ENCODE assay signal across 15 cellular contexts in genomic region chr6:41600499-41601247, GRCh38. TPM values are rescaled to one million over a fixed set of nuclear protein-coding genes. Genes with fewer than 3 reads are reported as not detected.
"Had no signal": no experiment of that assay in that cellular context is flagged by ENCODE, and none has a peak within 500 bp of the region (broad histone marks: within the 10 kb centered on the region; RNA-seq: fewer than 3 reads in every experiment).

No MANE protein-coding gene starts in this region.

- H3K9me3 Mint-ChIP-seq: activated CD8-positive, alpha-beta T cell treated with anti-CD3 and anti-CD28 coated beads for 36 hours; activated naive CD4-positive, alpha-beta T cell treated with anti-CD3 and anti-CD28 coated beads, Interleukin-2, amount 50 U/mL, for 24 hours; dendritic cell treated with granulocyte-macrophage colony-stimulating factor and Interleukin-4, amounts not matched to agents 40 ng/mL and 50 ng/mL, for 4 days; effector memory CD8-positive, alpha-beta T cell had no signal

- H3K4me3 Mint-ChIP-seq: activated CD8-positive, alpha-beta T cell treated with anti-CD3 and anti-CD28 coated beads for 36 hours; activated naive CD4-positive, alpha-beta T cell treated with anti-CD3 and anti-CD28 coated beads, Interleukin-2, amount 50 U/mL, for 24 hours; dendritic cell treated with granulocyte-macrophage colony-stimulating factor and Interleukin-4, amounts not matched to agents 40 ng/mL and 50 ng/mL, for 4 days; effector memory CD8-positive, alpha-beta T cell had no signal

- H3K36me3 Mint-ChIP-seq: activated naive CD4-positive, alpha-beta T cell treated with anti-CD3 and anti-CD28 coated beads, Interleukin-2, amount 50 U/mL, for 24 hours had no signal

- H3K9me3 ChIP-seq: SK-N-SH, transverse colon had no signal

- H3K4me3 ChIP-seq: transverse colon had no signal

- H3K27ac Mint-ChIP-seq: activated CD8-positive, alpha-beta T cell treated with anti-CD3 and anti-CD28 coated beads for 36 hours; activated naive CD4-positive, alpha-beta T cell treated with anti-CD3 and anti-CD28 coated beads, Interleukin-2, amount 50 U/mL, for 24 hours; dendritic cell treated with granulocyte-macrophage colony-stimulating factor and Interleukin-4, amounts not matched to agents 40 ng/mL and 50 ng/mL, for 4 days; effector memory CD8-positive, alpha-beta T cell had no signal

- H3K27me3 Mint-ChIP-seq: activated CD8-positive, alpha-beta T cell treated with anti-CD3 and anti-CD28 coated beads for 36 hours; activated naive CD4-positive, alpha-beta T cell treated with anti-CD3 and anti-CD28 coated beads, Interleukin-2, amount 50 U/mL, for 24 hours had no signal

- DNase-seq: activated CD4-positive, alpha-beta T cell treated with anti-CD3 and anti-CD28 coated beads for 4 hours; activated CD8-positive, alpha-beta memory T cell treated with anti-CD3 and anti-CD28 coated beads, Interleukin-2, amount 50 U/mL, for 4 hours; activated CD8-positive, alpha-beta T cell treated with anti-CD3 and anti-CD28 coated beads for 36 hours; brain microvascular endothelial cell; effector memory CD8-positive, alpha-beta T cell; hippocampal formation; midbrain; nucleus accumbens; SK-N-SH; substantia nigra; T-helper 1 cell; transverse colon had no signal

- H3K27me3 ChIP-seq: brain microvascular endothelial cell, transverse colon had no signal

- H3K27ac ChIP-seq: brain microvascular endothelial cell, VCaP had no signal

- ATAC-seq: activated CD8-positive, alpha-beta T cell treated with anti-CD3 and anti-CD28 coated beads for 36 hours; effector memory CD8-positive, alpha-beta T cell had no signal

RNA-seq across cellular contexts. Expression of gene MDFI, which starts 37.6 kb away (rescaled TPM):
- total RNA-seq: activated CD8-positive, alpha-beta T cell treated with anti-CD3 and anti-CD28 coated beads for 36 hours had no signal
